Comparison of ENCODE assay signal across 2 cellular contexts in the genomic region with DNA sequence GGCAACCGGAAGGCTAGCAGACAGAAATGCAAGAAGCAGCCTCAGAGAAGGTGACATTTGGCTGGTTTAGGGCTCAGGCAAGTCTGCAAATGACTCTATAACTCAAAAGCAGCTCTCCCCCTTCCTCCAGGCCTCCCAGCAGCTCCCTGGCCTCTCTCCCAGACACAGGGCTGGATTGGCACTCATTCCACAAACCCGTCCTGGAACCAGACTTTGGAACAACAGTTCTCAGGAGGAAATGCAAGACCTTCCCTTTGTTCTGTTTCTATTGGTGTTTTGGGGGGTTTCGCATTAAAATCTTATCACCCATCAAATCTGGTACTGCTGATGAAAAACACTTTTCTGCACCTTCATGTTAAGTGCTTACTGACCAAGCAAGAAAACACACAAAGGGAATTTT.
TF ChIP-seq lines count a peak whose summit lies in the region.

No MANE protein-coding gene starts in this region.

TF ChIP-seq in SK-N-SH treated with all-trans-retinoic acid at 6 μM for 48 hours, 23 proteins besides CTCF, POLR2A, EP300 and RAD21 (continued from another document):
- TF ChIP-seq POU6F1 (CRISPR knock-in tag; IDR thresholded peaks at IDR 0.05; ENCODE audit: borderline replicate concordance, low read depth) (no peak), ISL1 (CRISPR knock-in tag; IDR thresholded peaks at IDR 0.05) (no peak), SNAI2 (CRISPR knock-in tag; IDR thresholded peaks at IDR 0.05) (no peak), OSR1 (CRISPR knock-in tag; IDR thresholded peaks at IDR 0.05) (no peak), PATZ1 (CRISPR knock-in tag; IDR thresholded peaks at IDR 0.05; ENCODE audit: borderline replicate concordance) (no peak)
- TF ChIP-seq, protein P1, sequence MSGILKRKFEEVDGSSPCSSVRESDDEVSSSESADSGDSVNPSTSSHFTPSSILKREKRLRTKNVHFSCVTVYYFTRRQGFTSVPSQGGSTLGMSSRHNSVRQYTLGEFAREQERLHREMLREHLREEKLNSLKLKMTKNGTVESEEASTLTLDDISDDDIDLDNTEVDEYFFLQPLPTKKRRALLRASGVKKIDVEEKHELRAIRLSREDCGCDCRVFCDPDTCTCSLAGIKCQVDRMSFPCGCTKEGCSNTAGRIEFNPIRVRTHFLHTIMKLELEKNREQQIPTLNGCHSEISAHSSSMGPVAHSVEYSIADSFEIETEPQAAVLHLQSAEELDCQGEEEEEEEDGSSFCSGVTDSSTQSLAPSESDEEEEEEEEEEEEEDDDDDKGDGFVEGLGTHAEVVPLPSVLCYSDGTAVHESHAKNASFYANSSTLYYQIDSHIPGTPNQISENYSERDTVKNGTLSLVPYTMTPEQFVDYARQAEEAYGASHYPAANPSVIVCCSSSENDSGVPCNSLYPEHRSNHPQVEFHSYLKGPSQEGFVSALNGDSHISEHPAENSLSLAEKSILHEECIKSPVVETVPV (CRISPR knock-in tag; IDR thresholded peaks at IDR 0.05) = no peak

TF ChIP-seq in SK-N-SH, 30 proteins besides CTCF, POLR2A, EP300 and RAD21 (continued from another document):
- TF ChIP-seq, protein P2, sequence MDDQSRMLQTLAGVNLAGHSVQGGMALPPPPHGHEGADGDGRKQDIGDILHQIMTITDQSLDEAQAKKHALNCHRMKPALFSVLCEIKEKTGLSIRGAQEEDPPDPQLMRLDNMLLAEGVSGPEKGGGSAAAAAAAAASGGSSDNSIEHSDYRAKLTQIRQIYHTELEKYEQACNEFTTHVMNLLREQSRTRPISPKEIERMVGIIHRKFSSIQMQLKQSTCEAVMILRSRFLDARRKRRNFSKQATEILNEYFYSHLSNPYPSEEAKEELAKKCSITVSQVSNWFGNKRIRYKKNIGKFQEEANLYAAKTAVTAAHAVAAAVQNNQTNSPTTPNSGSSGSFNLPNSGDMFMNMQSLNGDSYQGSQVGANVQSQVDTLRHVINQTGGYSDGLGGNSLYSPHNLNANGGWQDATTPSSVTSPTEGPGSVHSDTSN (IDR thresholded peaks at IDR 0.05) = no peak
- TF ChIP-seq REST (IDR thresholded peaks at IDR 0.05; ENCODE audit: low read depth, low read length) (no peak), TEAD4 (IDR thresholded peaks at IDR 0.05; ENCODE audit: borderline replicate concordance, insufficient read depth) (no peak), MXI1 (IDR thresholded peaks at IDR 0.05; ENCODE audit: low read depth, low read length) (no peak), YY1 (IDR thresholded peaks at IDR 0.05; ENCODE audit: low read depth) (no peak), FOXM1 (IDR thresholded peaks at IDR 0.05; ENCODE audit: low read depth) (no peak)
